In genomic region chr1:234499119-234500039, GRCh38 we compare ENCODE assay signal across 1 cellular context.
TF ChIP-seq lines count a peak whose summit lies in the region.

No MANE protein-coding gene starts in this region.

TF ChIP-seq in GM12878, 131 proteins besides CTCF, POLR2A, EP300 and RAD21 (continued from another document and continues in another):
- TF ChIP-seq PBX3 (IDR thresholded peaks at IDR 0.05; ENCODE audit: insufficient replicate concordance, low read depth, low read length) (no peak), GABPA (IDR thresholded peaks at IDR 0.05; ENCODE audit: low read depth) (no peak), RBBP5 (conservative IDR thresholded peaks at IDR 0.05) (no peak), NFYA (IDR thresholded peaks at IDR 0.05; ENCODE audit: borderline replicate concordance, low read depth, low read length) (no peak), CBFB (IDR thresholded peaks at IDR 0.05; ENCODE audit: low read depth) (no peak), ZNF384 (IDR thresholded peaks at IDR 0.05; ENCODE audit: borderline replicate concordance, low read depth, low read length) (no peak), MYB (IDR thresholded peaks at IDR 0.05; ENCODE audit: borderline replicate concordance, low read depth, low read length) (no peak), RAD51 (IDR thresholded peaks at IDR 0.05) (no peak), MTA3 (IDR thresholded peaks at IDR 0.05; ENCODE audit: borderline replicate concordance, low read length) (no peak), TAF1 (IDR thresholded peaks at IDR 0.05; ENCODE audit: borderline replicate concordance, low read depth, low read length) (peak; percentile 2; the same call in 1 of the 2 replicates), SIX5 (IDR thresholded peaks at IDR 0.05; ENCODE audit: low read depth, low read length, severe bottlenecking) (no peak), EGR1 (IDR thresholded peaks at IDR 0.05; ENCODE audit: borderline replicate concordance in 1 of 2, low read depth in 2 of 2, low read length in 2 of 2) (no peak), DPF2 (IDR thresholded peaks at IDR 0.05) (no peak; the same call in 1 of the 2 replicates), SREBF1 (IDR thresholded peaks at IDR 0.05; ENCODE audit: low read length) (no peak), ZNF207 (IDR thresholded peaks at IDR 0.05; ENCODE audit: borderline replicate concordance) (no peak), ASH2L (IDR thresholded peaks at IDR 0.05; ENCODE audit: borderline replicate concordance, low read depth) (no peak), FOXK2 (IDR thresholded peaks at IDR 0.05) (no peak), CHD4 (IDR thresholded peaks at IDR 0.05) (no peak), NRF1 (conservative IDR thresholded peaks at IDR 0.05; ENCODE audit: low read depth, low read length) (no peak), MXI1 (IDR thresholded peaks at IDR 0.05; ENCODE audit: low read depth, low read length) (no peak), SMAD1 (IDR thresholded peaks at IDR 0.05; ENCODE audit: low read depth, partially characterized antibody) (no peak), E2F8 (IDR thresholded peaks at IDR 0.05; ENCODE audit: low read depth, partially characterized antibody) (no peak), CEBPZ (IDR thresholded peaks at IDR 0.05; ENCODE audit: low read depth, low read length) (no peak), NR2C1 (IDR thresholded peaks at IDR 0.05) (no peak), CHD1 (IDR thresholded peaks at IDR 0.05; ENCODE audit: low read depth, low read length) (no peak), FOS (IDR thresholded peaks at IDR 0.05; ENCODE audit: borderline replicate concordance, extremely low read depth, insufficient read length) (no peak), TCF12 (IDR thresholded peaks at IDR 0.05; ENCODE audit: low read depth, low read length) (0 out of 2 replicates have a peak, but pooled peaks have one; percentile 36), ESRRA (IDR thresholded peaks at IDR 0.05; ENCODE audit: low read length) (no peak), YY1 (IDR thresholded peaks at IDR 0.05; ENCODE audit: low read depth, low read length) (peak; percentile 86), IRF4 (IDR thresholded peaks at IDR 0.05; ENCODE audit: low read depth, low read length) (0 out of 2 replicates have a peak, but pooled peaks have one; percentile 38), KDM1A (IDR thresholded peaks at IDR 0.05; ENCODE audit: borderline replicate concordance) (no peak), ZSCAN29 (IDR thresholded peaks at IDR 0.05) (no peak), TBL1XR1 (IDR thresholded peaks at IDR 0.05; ENCODE audit: low read depth, low read length) (no peak), NFIC (IDR thresholded peaks at IDR 0.05; ENCODE audit: low read depth, low read length) (peak; percentile 13; the same call in 1 of the 2 replicates), FOXM1 (IDR thresholded peaks at IDR 0.05; ENCODE audit: low read depth, low read length) (peak; percentile 70; the same call in 1 of the 2 replicates), BACH1 (IDR thresholded peaks at IDR 0.05; ENCODE audit: borderline replicate concordance) (no peak), EZH2 (IDR thresholded peaks at IDR 0.05; ENCODE audit: borderline replicate concordance, control insufficient read depth, low read depth, low read length) (no peak), CREM (IDR thresholded peaks at IDR 0.05; ENCODE audit: low read depth) (no peak), CREB1 (IDR thresholded peaks at IDR 0.05; ENCODE audit: low read depth) (0 out of 2 replicates have a peak, but pooled peaks have one; percentile 24), ZZZ3 (IDR thresholded peaks at IDR 0.05; ENCODE audit: control insufficient read depth, insufficient read length, low read depth) (no peak), RCOR1 (conservative IDR thresholded peaks at IDR 0.05; ENCODE audit: low read depth, low read length) (no peak), NR2C2 (IDR thresholded peaks at IDR 0.05; ENCODE audit: borderline replicate concordance, control insufficient read depth, insufficient read length, low read depth) (no peak), NR2F1 (conservative IDR thresholded peaks at IDR 0.05) (0 out of 2 replicates have a peak, but pooled peaks have one; percentile 15), TARDBP (IDR thresholded peaks at IDR 0.05; ENCODE audit: borderline replicate concordance) (no peak)
- TF ChIP-seq, protein P1, sequence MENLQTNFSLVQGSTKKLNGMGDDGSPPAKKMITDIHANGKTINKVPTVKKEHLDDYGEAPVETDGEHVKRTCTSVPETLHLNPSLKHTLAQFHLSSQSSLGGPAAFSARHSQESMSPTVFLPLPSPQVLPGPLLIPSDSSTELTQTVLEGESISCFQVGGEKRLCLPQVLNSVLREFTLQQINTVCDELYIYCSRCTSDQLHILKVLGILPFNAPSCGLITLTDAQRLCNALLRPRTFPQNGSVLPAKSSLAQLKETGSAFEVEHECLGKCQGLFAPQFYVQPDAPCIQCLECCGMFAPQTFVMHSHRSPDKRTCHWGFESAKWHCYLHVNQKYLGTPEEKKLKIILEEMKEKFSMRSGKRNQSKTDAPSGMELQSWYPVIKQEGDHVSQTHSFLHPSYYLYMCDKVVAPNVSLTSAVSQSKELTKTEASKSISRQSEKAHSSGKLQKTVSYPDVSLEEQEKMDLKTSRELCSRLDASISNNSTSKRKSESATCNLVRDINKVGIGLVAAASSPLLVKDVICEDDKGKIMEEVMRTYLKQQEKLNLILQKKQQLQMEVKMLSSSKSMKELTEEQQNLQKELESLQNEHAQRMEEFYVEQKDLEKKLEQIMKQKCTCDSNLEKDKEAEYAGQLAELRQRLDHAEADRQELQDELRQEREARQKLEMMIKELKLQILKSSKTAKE (IDR thresholded peaks at IDR 0.05; ENCODE audit: low read depth, poor library complexity, severe bottlenecking), result no peak
- TF ChIP-seq, protein P2, sequence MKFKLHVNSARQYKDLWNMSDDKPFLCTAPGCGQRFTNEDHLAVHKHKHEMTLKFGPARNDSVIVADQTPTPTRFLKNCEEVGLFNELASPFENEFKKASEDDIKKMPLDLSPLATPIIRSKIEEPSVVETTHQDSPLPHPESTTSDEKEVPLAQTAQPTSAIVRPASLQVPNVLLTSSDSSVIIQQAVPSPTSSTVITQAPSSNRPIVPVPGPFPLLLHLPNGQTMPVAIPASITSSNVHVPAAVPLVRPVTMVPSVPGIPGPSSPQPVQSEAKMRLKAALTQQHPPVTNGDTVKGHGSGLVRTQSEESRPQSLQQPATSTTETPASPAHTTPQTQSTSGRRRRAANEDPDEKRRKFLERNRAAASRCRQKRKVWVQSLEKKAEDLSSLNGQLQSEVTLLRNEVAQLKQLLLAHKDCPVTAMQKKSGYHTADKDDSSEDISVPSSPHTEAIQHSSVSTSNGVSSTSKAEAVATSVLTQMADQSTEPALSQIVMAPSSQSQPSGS (IDR thresholded peaks at IDR 0.05; ENCODE audit: low read length), result peak; percentile 24; the same call in 1 of the 2 replicates
- TF ChIP-seq, protein P3, sequence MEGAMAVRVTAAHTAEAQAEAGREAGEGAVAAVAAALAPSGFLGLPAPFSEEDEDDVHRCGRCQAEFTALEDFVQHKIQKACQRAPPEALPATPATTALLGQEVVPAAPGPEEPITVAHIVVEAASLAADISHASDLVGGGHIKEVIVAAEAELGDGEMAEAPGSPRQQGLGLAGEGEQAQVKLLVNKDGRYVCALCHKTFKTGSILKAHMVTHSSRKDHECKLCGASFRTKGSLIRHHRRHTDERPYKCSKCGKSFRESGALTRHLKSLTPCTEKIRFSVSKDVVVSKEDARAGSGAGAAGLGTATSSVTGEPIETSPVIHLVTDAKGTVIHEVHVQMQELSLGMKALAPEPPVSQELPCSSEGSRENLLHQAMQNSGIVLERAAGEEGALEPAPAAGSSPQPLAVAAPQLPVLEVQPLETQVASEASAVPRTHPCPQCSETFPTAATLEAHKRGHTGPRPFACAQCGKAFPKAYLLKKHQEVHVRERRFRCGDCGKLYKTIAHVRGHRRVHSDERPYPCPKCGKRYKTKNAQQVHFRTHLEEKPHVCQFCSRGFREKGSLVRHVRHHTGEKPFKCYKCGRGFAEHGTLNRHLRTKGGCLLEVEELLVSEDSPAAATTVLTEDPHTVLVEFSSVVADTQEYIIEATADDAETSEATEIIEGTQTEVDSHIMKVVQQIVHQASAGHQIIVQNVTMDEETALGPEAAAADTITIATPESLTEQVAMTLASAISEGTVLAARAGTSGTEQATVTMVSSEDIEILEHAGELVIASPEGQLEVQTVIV (IDR thresholded peaks at IDR 0.05; ENCODE audit: borderline replicate concordance, partially characterized antibody), result no peak
- TF ChIP-seq, protein P4, sequence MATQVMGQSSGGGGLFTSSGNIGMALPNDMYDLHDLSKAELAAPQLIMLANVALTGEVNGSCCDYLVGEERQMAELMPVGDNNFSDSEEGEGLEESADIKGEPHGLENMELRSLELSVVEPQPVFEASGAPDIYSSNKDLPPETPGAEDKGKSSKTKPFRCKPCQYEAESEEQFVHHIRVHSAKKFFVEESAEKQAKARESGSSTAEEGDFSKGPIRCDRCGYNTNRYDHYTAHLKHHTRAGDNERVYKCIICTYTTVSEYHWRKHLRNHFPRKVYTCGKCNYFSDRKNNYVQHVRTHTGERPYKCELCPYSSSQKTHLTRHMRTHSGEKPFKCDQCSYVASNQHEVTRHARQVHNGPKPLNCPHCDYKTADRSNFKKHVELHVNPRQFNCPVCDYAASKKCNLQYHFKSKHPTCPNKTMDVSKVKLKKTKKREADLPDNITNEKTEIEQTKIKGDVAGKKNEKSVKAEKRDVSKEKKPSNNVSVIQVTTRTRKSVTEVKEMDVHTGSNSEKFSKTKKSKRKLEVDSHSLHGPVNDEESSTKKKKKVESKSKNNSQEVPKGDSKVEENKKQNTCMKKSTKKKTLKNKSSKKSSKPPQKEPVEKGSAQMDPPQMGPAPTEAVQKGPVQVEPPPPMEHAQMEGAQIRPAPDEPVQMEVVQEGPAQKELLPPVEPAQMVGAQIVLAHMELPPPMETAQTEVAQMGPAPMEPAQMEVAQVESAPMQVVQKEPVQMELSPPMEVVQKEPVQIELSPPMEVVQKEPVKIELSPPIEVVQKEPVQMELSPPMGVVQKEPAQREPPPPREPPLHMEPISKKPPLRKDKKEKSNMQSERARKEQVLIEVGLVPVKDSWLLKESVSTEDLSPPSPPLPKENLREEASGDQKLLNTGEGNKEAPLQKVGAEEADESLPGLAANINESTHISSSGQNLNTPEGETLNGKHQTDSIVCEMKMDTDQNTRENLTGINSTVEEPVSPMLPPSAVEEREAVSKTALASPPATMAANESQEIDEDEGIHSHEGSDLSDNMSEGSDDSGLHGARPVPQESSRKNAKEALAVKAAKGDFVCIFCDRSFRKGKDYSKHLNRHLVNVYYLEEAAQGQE (IDR thresholded peaks at IDR 0.05; ENCODE audit: low read depth, low read length), result no peak
- TF ChIP-seq, protein P5, sequence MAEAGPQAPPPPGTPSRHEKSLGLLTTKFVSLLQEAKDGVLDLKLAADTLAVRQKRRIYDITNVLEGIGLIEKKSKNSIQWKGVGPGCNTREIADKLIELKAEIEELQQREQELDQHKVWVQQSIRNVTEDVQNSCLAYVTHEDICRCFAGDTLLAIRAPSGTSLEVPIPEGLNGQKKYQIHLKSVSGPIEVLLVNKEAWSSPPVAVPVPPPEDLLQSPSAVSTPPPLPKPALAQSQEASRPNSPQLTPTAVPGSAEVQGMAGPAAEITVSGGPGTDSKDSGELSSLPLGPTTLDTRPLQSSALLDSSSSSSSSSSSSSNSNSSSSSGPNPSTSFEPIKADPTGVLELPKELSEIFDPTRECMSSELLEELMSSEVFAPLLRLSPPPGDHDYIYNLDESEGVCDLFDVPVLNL (IDR thresholded peaks at IDR 0.05; ENCODE audit: low read depth, low read length), result no peak
